ENCODE assay signal across 1 cellular context in genomic region chr17:48037036-48037881, GRCh38.
TF ChIP-seq lines count a peak whose summit lies in the region.

COPZ2 (minus strand) TSS chr17:48037797; CDS start chr17:48037777, 20 bp downstream.

TF ChIP-seq in HepG2, 621 proteins besides CTCF, POLR2A, EP300 and RAD21 (continued from another document and continues in another):
- no peak; the same call in 1 of the 2 replicates for TF ChIP-seq ZNF318 (CRISPR knock-in tag; IDR thresholded peaks at IDR 0.05)
- no peak for TF ChIP-seq ZNF644 (CRISPR knock-in tag; IDR thresholded peaks at IDR 0.05; ENCODE audit: low read depth)
- peak; percentile 70 for TF ChIP-seq ZBTB7B (CRISPR knock-in tag; IDR thresholded peaks at IDR 0.05)
- TF ChIP-seq ZNF33B (CRISPR knock-in tag; IDR thresholded peaks at IDR 0.05): peak; percentile 77; the same call in 1 of the 2 replicates
- TF ChIP-seq ZNF512 (CRISPR knock-in tag; IDR thresholded peaks at IDR 0.05): peak; percentile 72; the same call in 1 of the 2 replicates
- TF ChIP-seq SP140L (CRISPR knock-in tag; IDR thresholded peaks at IDR 0.05; ENCODE audit: borderline replicate concordance): no peak
- no peak for TF ChIP-seq ZNF775 (CRISPR knock-in tag; IDR thresholded peaks at IDR 0.05; ENCODE audit: borderline replicate concordance)
- TF ChIP-seq FOXP1 (IDR thresholded peaks at IDR 0.05): no peak
- TF ChIP-seq FOXP1 (CRISPR knock-in tag; IDR thresholded peaks at IDR 0.05): no peak
- no peak for TF ChIP-seq ZNF280D (CRISPR knock-in tag; IDR thresholded peaks at IDR 0.05)
- TF ChIP-seq NFE2L1 (CRISPR knock-in tag; IDR thresholded peaks at IDR 0.05; ENCODE audit: borderline replicate concordance): peak; percentile 21; the same call in 1 of the 2 replicates
- peak; percentile 41; the same call in 1 of the 2 replicates for TF ChIP-seq BRD4 (CRISPR knock-in tag; IDR thresholded peaks at IDR 0.05)
- TF ChIP-seq ZNF83 (CRISPR knock-in tag; IDR thresholded peaks at IDR 0.05; ENCODE audit: borderline replicate concordance): no peak; the same call in 1 of the 2 replicates
- no peak for TF ChIP-seq SMARCC2 (IDR thresholded peaks at IDR 0.05)
- TF ChIP-seq ATAD3A (CRISPR knock-in tag; IDR thresholded peaks at IDR 0.05): no peak
- no peak for TF ChIP-seq ZFP36L2 (CRISPR knock-in tag; IDR thresholded peaks at IDR 0.05)
- TF ChIP-seq HNF4G (IDR thresholded peaks at IDR 0.05; ENCODE audit: borderline replicate concordance, low read depth, low read length): no peak
- peak; percentile 74; the same call in 1 of the 2 replicates for TF ChIP-seq HNF4G (CRISPR knock-in tag; IDR thresholded peaks at IDR 0.05; ENCODE audit: borderline replicate concordance, low read depth)
- no peak for TF ChIP-seq SP1 (IDR thresholded peaks at IDR 0.05)
- TF ChIP-seq SP1 (CRISPR knock-in tag; IDR thresholded peaks at IDR 0.05): peak; percentile 43; the same call in 1 of the 2 replicates
- peak; percentile 42; the same call in 1 of the 2 replicates for TF ChIP-seq ARHGAP35 (CRISPR knock-in tag; IDR thresholded peaks at IDR 0.05; ENCODE audit: borderline replicate concordance)
- no peak for TF ChIP-seq SSRP1 (CRISPR knock-in tag; IDR thresholded peaks at IDR 0.05)
- TF ChIP-seq TFDP1 (CRISPR knock-in tag; IDR thresholded peaks at IDR 0.05; ENCODE audit: borderline replicate concordance): peak; percentile 18; the same call in 1 of the 2 replicates
- no peak for TF ChIP-seq HDAC6 (IDR thresholded peaks at IDR 0.05; ENCODE audit: low read depth, low read length)
- no peak for TF ChIP-seq MYPOP (CRISPR knock-in tag; IDR thresholded peaks at IDR 0.05)
- peak; percentile 81 for TF ChIP-seq SAP130 (CRISPR knock-in tag; IDR thresholded peaks at IDR 0.05; ENCODE audit: low read depth)
- 0 out of 2 replicates have a peak, but pooled peaks have one; percentile 17 for TF ChIP-seq ZMYM3 (CRISPR knock-in tag; IDR thresholded peaks at IDR 0.05)
- no peak for TF ChIP-seq SP5 (CRISPR knock-in tag; IDR thresholded peaks at IDR 0.05; ENCODE audit: borderline replicate concordance, low read depth)
- no peak; the same call in 1 of the 2 replicates for TF ChIP-seq TAF1 (CRISPR knock-in tag; IDR thresholded peaks at IDR 0.05)
- no peak for TF ChIP-seq ZNF207 (IDR thresholded peaks at IDR 0.05; ENCODE audit: borderline replicate concordance)
- TF ChIP-seq HOXA5 (CRISPR knock-in tag; IDR thresholded peaks at IDR 0.05): peak; percentile 29; the same call in 1 of the 2 replicates
- TF ChIP-seq ZNF790 (CRISPR knock-in tag; IDR thresholded peaks at IDR 0.05; ENCODE audit: borderline replicate concordance): no peak
- no peak for TF ChIP-seq ZSCAN5A (CRISPR knock-in tag; IDR thresholded peaks at IDR 0.05; ENCODE audit: borderline replicate concordance)
- peak; percentile 39; the same call in 1 of the 2 replicates for TF ChIP-seq SALL2 (CRISPR knock-in tag; IDR thresholded peaks at IDR 0.05)
- no peak for TF ChIP-seq TRIM24 (CRISPR knock-in tag; IDR thresholded peaks at IDR 0.05)
- TF ChIP-seq KDM1A (CRISPR knock-in tag; IDR thresholded peaks at IDR 0.05): no peak
- TF ChIP-seq ZNF24 (IDR thresholded peaks at IDR 0.05): no peak
- TF ChIP-seq ZNF878 (CRISPR knock-in tag; IDR thresholded peaks at IDR 0.05): no peak
- 0 out of 2 replicates have a peak, but pooled peaks have one; percentile 10 for TF ChIP-seq ZNF441 (CRISPR knock-in tag; IDR thresholded peaks at IDR 0.05; ENCODE audit: borderline replicate concordance)
- TF ChIP-seq ZBTB26 (CRISPR knock-in tag; IDR thresholded peaks at IDR 0.05; ENCODE audit: borderline replicate concordance): 0 out of 2 replicates have a peak, but pooled peaks have one; percentile 44
- no peak for TF ChIP-seq GPBP1L1 (CRISPR knock-in tag; IDR thresholded peaks at IDR 0.05)
- no peak for TF ChIP-seq GATA4 (IDR thresholded peaks at IDR 0.05; ENCODE audit: borderline replicate concordance, low read depth)
- TF ChIP-seq KDM2A (CRISPR knock-in tag; IDR thresholded peaks at IDR 0.05; ENCODE audit: borderline replicate concordance, low read depth): peak; percentile 84
- TF ChIP-seq CCAR2 (optimal IDR thresholded peaks at IDR 0.05; ENCODE audit: low read depth, low read length): no peak
- no peak for TF ChIP-seq ZFP36L1 (CRISPR knock-in tag; IDR thresholded peaks at IDR 0.05)
